Comparison of ENCODE assay signal across 28 cellular contexts in the genomic region with DNA sequence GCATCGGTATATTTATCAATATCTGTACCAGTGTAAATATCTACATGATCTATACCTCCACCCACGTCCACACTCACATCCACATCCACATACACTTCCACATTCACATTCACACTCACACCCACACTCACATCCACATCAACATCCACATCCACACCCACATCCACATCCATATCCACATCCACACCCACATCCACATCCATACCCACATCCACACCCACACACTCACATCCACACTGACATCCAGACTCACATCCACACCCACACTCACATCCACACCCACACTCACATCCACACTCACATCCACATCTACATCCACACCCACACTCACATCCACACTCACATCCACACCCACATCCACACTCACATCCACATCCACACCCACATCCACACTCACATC.
"Had no signal": no experiment of that assay in that cellular context is flagged by ENCODE, and none has a peak within 500 bp of the region (broad histone marks: within the 10 kb centered on the region; RNA-seq: fewer than 3 reads in every experiment).

No MANE protein-coding gene starts in this region.

- DNase-seq: activated B cell treated with CpG ODN at 0.5 μM for 24 hours; activated CD4-positive, alpha-beta memory T cell treated with anti-CD3 and anti-CD28 coated beads for 36 hours; activated CD4-positive, alpha-beta T cell treated with anti-CD3 and anti-CD28 coated beads for 4 hours; activated CD4-positive, alpha-beta T cell treated with anti-CD3 and anti-CD28 coated beads, Interleukin-2, amount 10 ng/mL, durations not matched to agents 24 days and 14 days; activated CD4-positive, alpha-beta T cell treated with anti-CD3 and anti-CD28 coated beads, Interleukin-2, amount 50 U/mL, for 1 hour; activated CD4-positive, alpha-beta T cell treated with anti-CD3 and anti-CD28 coated beads, Interleukin-2, amount 50 U/mL, for 4 hours; activated CD4-positive, CD25-positive, alpha-beta regulatory T cell treated with anti-CD3 and anti-CD28 coated beads, Interleukin-2, amount 50 U/mL, for 72 hours; activated CD8-positive, alpha-beta memory T cell treated with anti-CD3 and anti-CD28 coated beads, Interleukin-2, amount 50 U/mL, for 48 hours; activated CD8-positive, alpha-beta T cell treated with anti-CD3 and anti-CD28 coated beads for 36 hours; activated effector memory CD4-positive, alpha-beta T cell treated with Interleukin-2 at 50 U/mL for 16 hours; activated gamma-delta T cell; activated naive CD4-positive, alpha-beta T cell treated with anti-CD3 and anti-CD28 coated beads, Interleukin-2, amount 10 ng/mL, durations not matched to agents 7 days and 5 days; activated naive CD4-positive, alpha-beta T cell treated with Interleukin-2 at 50 U/mL for 16 hours; activated naive CD8-positive, alpha-beta T cell treated with anti-CD3 and anti-CD28 coated beads, Interleukin-2, amount 10 ng/mL, durations not matched to agents 7 days and 5 days; activated naive CD8-positive, alpha-beta T cell treated with anti-CD3 and anti-CD28 coated beads, Interleukin-2, amount 50 U/mL, for 24 hours; activated T-cell treated with anti-CD3 and anti-CD28 coated beads, Interleukin-2, amount 50 U/mL, for 24 hours; activated T-cell treated with anti-CD3 and anti-CD28 coated beads, Interleukin-2, amount 50 U/mL, for 48 hours; amygdala; anterior cingulate cortex; caudate nucleus; cerebellar nuclear complex; T-helper 1 cell; T-helper 2 cell; T-helper 9 cell had no signal

- H3K4me1 ChIP-seq: ascending aorta had no signal

- H3K27ac ChIP-seq: ascending aorta, cardiac muscle cell, VCaP had no signal

- H3K9me3 ChIP-seq: ascending aorta had no signal

- H3K4me3 ChIP-seq: ascending aorta, cardiac muscle cell had no signal

- H3K36me3 ChIP-seq: ascending aorta, cardiac muscle cell had no signal

- ATAC-seq: activated CD8-positive, alpha-beta T cell treated with anti-CD3 and anti-CD28 coated beads for 36 hours; activated naive CD8-positive, alpha-beta T cell treated with anti-CD3 and anti-CD28 coated beads, Interleukin-2, amount 50 U/mL, for 24 hours had no signal

- H3K27me3 ChIP-seq: ascending aorta had no signal

- FAIRE-seq: TTC549 had no signal
